1 cellular context compared by ENCODE assay signal in the genomic region with DNA sequence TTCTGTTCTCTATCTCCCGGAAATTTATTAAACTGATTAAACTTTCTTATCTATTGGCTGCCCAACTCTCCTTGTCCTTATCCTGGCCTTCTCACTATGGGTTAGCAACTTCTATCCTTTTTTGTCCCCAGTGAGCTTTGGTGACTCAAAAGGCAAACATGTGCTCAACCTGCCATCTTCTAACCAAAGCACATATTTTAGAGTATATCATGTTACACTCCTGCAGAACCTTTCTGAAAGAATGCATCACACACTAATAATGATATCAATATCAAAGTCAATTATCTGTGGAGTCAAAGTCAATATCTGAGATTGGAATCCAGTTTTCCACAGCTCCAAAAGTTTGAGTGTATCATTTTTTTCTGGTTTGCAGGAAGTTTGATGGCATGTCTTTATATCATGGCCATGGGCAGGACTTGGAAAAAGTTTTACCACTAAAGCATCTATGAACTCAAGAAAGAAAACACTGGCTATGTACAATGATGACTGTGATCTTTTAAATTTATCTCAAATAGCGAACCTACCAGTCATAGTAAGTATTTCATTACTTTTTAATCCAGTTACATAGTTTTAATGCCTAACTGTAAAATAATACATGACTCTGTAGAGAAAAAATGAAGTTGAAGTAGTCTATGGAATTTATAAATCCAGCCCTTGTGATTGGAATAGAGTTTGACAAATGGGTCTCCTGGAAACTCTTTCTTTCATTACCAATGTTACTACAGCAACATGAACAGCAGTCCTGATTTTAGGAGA.
TF ChIP-seq lines count a peak whose summit lies in the region.

No MANE protein-coding gene starts in this region.

TF ChIP-seq in SK-N-SH, 30 proteins besides CTCF, POLR2A, EP300 and RAD21 (continued from another document):
- TF ChIP-seq, protein P1, sequence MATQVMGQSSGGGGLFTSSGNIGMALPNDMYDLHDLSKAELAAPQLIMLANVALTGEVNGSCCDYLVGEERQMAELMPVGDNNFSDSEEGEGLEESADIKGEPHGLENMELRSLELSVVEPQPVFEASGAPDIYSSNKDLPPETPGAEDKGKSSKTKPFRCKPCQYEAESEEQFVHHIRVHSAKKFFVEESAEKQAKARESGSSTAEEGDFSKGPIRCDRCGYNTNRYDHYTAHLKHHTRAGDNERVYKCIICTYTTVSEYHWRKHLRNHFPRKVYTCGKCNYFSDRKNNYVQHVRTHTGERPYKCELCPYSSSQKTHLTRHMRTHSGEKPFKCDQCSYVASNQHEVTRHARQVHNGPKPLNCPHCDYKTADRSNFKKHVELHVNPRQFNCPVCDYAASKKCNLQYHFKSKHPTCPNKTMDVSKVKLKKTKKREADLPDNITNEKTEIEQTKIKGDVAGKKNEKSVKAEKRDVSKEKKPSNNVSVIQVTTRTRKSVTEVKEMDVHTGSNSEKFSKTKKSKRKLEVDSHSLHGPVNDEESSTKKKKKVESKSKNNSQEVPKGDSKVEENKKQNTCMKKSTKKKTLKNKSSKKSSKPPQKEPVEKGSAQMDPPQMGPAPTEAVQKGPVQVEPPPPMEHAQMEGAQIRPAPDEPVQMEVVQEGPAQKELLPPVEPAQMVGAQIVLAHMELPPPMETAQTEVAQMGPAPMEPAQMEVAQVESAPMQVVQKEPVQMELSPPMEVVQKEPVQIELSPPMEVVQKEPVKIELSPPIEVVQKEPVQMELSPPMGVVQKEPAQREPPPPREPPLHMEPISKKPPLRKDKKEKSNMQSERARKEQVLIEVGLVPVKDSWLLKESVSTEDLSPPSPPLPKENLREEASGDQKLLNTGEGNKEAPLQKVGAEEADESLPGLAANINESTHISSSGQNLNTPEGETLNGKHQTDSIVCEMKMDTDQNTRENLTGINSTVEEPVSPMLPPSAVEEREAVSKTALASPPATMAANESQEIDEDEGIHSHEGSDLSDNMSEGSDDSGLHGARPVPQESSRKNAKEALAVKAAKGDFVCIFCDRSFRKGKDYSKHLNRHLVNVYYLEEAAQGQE (IDR thresholded peaks at IDR 0.05; ENCODE audit: low read depth, low read length): no peak
- TF ChIP-seq, protein P2, sequence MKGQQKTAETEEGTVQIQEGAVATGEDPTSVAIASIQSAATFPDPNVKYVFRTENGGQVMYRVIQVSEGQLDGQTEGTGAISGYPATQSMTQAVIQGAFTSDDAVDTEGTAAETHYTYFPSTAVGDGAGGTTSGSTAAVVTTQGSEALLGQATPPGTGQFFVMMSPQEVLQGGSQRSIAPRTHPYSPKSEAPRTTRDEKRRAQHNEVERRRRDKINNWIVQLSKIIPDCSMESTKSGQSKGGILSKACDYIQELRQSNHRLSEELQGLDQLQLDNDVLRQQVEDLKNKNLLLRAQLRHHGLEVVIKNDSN (IDR thresholded peaks at IDR 0.05; ENCODE audit: borderline replicate concordance, low read depth): no peak
- TF ChIP-seq, protein P3, sequence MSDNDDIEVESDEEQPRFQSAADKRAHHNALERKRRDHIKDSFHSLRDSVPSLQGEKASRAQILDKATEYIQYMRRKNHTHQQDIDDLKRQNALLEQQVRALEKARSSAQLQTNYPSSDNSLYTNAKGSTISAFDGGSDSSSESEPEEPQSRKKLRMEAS (IDR thresholded peaks at IDR 0.05; ENCODE audit: low read depth): peak; percentile 50
- no peak for TF ChIP-seq EZH2phosphoT487 (IDR thresholded peaks at IDR 0.05; ENCODE audit: borderline replicate concordance, low read depth)
- no peak for TF ChIP-seq RFX5 (IDR thresholded peaks at IDR 0.05; ENCODE audit: low read length)
- TF ChIP-seq POLR2AphosphoS5 (IDR thresholded peaks at IDR 0.05; ENCODE audit: low read depth, low read length): 0 out of 2 replicates have a peak, but pooled peaks have one; percentile 14
- TF ChIP-seq JUND (IDR thresholded peaks at IDR 0.05): peak; percentile 67
- no peak for TF ChIP-seq ELF1 (IDR thresholded peaks at IDR 0.05)
- TF ChIP-seq GATA2 (CRISPR knock-in tag; IDR thresholded peaks at IDR 0.05): no peak
- TF ChIP-seq NRF1 (IDR thresholded peaks at IDR 0.05; ENCODE audit: low read depth, low read length): no peak
- peak; percentile 49; the same call in 1 of the 2 replicates for TF ChIP-seq YY1 (IDR thresholded peaks at IDR 0.05; ENCODE audit: low read depth)
- peak; percentile 91 for TF ChIP-seq PBX3 (IDR thresholded peaks at IDR 0.05)
- peak; percentile 21; the same call in 1 of the 2 replicates for TF ChIP-seq MEF2A (IDR thresholded peaks at IDR 0.05; ENCODE audit: borderline replicate concordance, low read depth)
- TF ChIP-seq RXRA (IDR thresholded peaks at IDR 0.05; ENCODE audit: borderline replicate concordance, low read depth): peak; percentile 70
- peak; percentile 78; the same call in 1 of the 2 replicates for TF ChIP-seq TEAD4 (IDR thresholded peaks at IDR 0.05; ENCODE audit: borderline replicate concordance, insufficient read depth)
- no peak for TF ChIP-seq SIN3A (IDR thresholded peaks at IDR 0.05; ENCODE audit: borderline replicate concordance, low read depth, low read length)
- peak; percentile 84; the same call in 1 of the 2 replicates for TF ChIP-seq FOXM1 (IDR thresholded peaks at IDR 0.05; ENCODE audit: low read depth)
